Comparison of ENCODE assay signal across 30 cellular contexts in the genomic region with DNA sequence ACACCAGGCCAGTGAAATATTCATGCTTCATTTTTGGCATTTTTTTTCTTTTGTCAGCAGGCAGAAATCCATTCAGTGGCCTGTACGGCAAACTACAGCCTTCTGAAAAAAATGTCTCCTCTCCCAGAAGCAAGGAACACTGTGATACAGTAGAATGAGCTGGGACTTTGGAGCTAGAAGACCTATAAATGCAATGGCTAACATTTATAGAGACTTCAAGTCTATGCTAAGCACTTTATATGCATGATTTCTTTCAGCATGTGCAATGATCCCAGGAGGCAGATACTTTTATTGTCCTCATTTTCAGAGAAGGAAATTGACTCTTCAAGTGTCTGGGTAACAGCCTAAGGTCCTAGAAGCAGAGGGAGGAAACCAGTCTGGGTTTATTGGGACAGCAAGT.
"Had no signal": no experiment of that assay in that cellular context is flagged by ENCODE, and none has a peak within 500 bp of the region (broad histone marks: within the 10 kb centered on the region; RNA-seq: fewer than 3 reads in every experiment).

No MANE protein-coding gene starts in this region.

- H3K4me1 ChIP-seq: neural progenitor cell had no signal

- H3K4me3 ChIP-seq: dorsolateral prefrontal cortex, hepatocyte, neural progenitor cell, sigmoid colon had no signal

- H3K9me3 Mint-ChIP-seq: activated naive CD8-positive, alpha-beta T cell treated with anti-CD3 and anti-CD28 coated beads for 36 hours; effector memory CD8-positive, alpha-beta T cell; neural progenitor cell; T-helper 1 cell treated with Interleukin-12 subunit alpha and Interleukin-12 subunit beta and Interleukin-4 antibody, amounts not matched to agents 30 μg/mL and 1 μg/mL, for 36 hours had no signal

- H3K9ac ChIP-seq: neural progenitor cell had no signal

- ATAC-seq: activated CD4-positive, alpha-beta T cell treated with anti-CD3 and anti-CD28 coated beads for 36 hours; effector memory CD8-positive, alpha-beta T cell; esophagus mucosa; naive thymus-derived CD8-positive, alpha-beta T cell had no signal

- H3K9me3 ChIP-seq: sigmoid colon, thoracic aorta had no signal

- H2AFZ ChIP-seq: hepatocyte, neural progenitor cell had no signal

- H3K36me3 Mint-ChIP-seq: activated naive CD8-positive, alpha-beta T cell treated with anti-CD3 and anti-CD28 coated beads for 36 hours; immature natural killer cell; naive thymus-derived CD8-positive, alpha-beta T cell; neural progenitor cell had no signal

- H3K4me3 Mint-ChIP-seq: activated B cell treated with CpG ODN at 0.5 μM for 24 hours; activated CD4-positive, alpha-beta T cell treated with anti-CD3 and anti-CD28 coated beads for 36 hours; activated naive CD8-positive, alpha-beta T cell treated with anti-CD3 and anti-CD28 coated beads for 36 hours; effector memory CD8-positive, alpha-beta T cell; immature natural killer cell; naive thymus-derived CD8-positive, alpha-beta T cell; neural progenitor cell; T-helper 1 cell treated with Interleukin-12 subunit alpha and Interleukin-12 subunit beta and Interleukin-4 antibody, amounts not matched to agents 30 μg/mL and 1 μg/mL, for 36 hours had no signal

- DNase-seq: activated B cell treated with CpG ODN at 0.5 μM for 24 hours; activated CD4-positive, alpha-beta T cell treated with anti-CD3 and anti-CD28 coated beads for 36 hours; activated CD4-positive, alpha-beta T cell treated with anti-CD3 and anti-CD28 coated beads, Interleukin-2, amount 50 U/mL, for 4 hours; activated CD8-positive, alpha-beta memory T cell treated with anti-CD3 and anti-CD28 coated beads, Interleukin-2, amount 50 U/mL, for 48 hours; activated naive CD4-positive, alpha-beta T cell treated with Interleukin-2 at 50 U/mL for 16 hours; activated naive CD8-positive, alpha-beta T cell treated with anti-CD3 and anti-CD28 coated beads for 36 hours; activated T-cell treated with anti-CD3 and anti-CD28 coated beads, Interleukin-2, amount 50 U/mL, for 48 hours; central memory CD4-positive, alpha-beta T cell; dorsolateral prefrontal cortex; effector memory CD8-positive, alpha-beta T cell; glutamatergic neuron; immature natural killer cell; kidney glomerular epithelial cell; mesenchymal stem cell; naive thymus-derived CD8-positive, alpha-beta T cell; posterior cingulate gyrus; retina; sigmoid colon; stimulated activated CD4-positive, alpha-beta T cell treated with anti-CD3 and anti-CD28 coated beads, Interleukin-4, amount 100 ng/mL, for 1 hour; stimulated activated naive CD4-positive, alpha-beta T cell; T1000 had no signal

- H3K27me3 ChIP-seq: dorsolateral prefrontal cortex, hepatocyte, neural progenitor cell, sigmoid colon had no signal

- H3K4me1 Mint-ChIP-seq: activated B cell treated with CpG ODN at 0.5 μM for 24 hours; activated CD4-positive, alpha-beta T cell treated with anti-CD3 and anti-CD28 coated beads for 36 hours; activated naive CD8-positive, alpha-beta T cell treated with anti-CD3 and anti-CD28 coated beads for 36 hours; immature natural killer cell; naive thymus-derived CD8-positive, alpha-beta T cell; neural progenitor cell had no signal

- FAIRE-seq: astrocyte, colon, endothelial cell of umbilical vein, frontal cortex had no signal

- H3K27ac ChIP-seq: dorsolateral prefrontal cortex, hepatocyte, neural progenitor cell had no signal

- H3K79me2 ChIP-seq: hepatocyte had no signal

- H3K36me3 ChIP-seq: neural progenitor cell, sigmoid colon, thoracic aorta had no signal
